Comparison of ENCODE assay signal across 8 cellular contexts in the genomic region with DNA sequence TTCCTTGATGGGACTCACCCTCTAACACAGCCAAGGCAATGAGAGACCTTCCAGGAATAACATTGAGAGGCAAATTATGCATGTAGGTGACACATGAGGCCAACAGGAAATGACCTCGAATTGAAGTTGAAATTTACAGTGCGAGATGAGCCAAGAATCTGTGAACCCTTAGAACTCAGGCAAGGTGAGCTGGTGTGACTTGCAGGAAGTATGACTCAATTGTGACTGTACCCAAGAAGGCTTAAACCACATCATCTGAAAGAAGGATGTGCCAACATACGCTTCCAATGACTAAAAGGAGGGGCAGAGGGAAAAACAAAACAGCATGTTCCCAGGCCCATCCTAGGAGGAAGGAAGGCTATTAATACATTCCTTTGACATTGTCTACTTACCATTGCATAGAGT. TPM values are rescaled to one million over a fixed set of nuclear protein-coding genes. Genes with fewer than 3 reads are reported as not detected.
DNase-seq lines count a peak whose midpoint lies in the region; ATAC-seq and TF ChIP-seq lines count a peak whose summit lies in the region.

No MANE protein-coding gene starts in this region.

- no peak for TF ChIP-seq POLR2A in GM18505 (IDR thresholded peaks at IDR 0.05; ENCODE audit: borderline replicate concordance, extremely low read depth, insufficient read depth, insufficient read length)

- peak; percentile 98 for DNase-seq in HCEC 1CT
- peak; percentile 87 for DNase-seq in SIG-M5 (lab: John Stamatoyannopoulos, UW)
- DNase-seq in astrocyte of the hippocampus (ENCODE audit: low read depth, low spot score) = peak; percentile 82
- peak; percentile 32 to 97 for DNase-seq in lung microvascular endothelial cell (ENCODE audit: low read depth in 2 of 2)
- DNase-seq in SHP77 (lab: John Stamatoyannopoulos, UW) = no peak
- no peak for DNase-seq in NCI-H1694 treated with DMSO at 0.1 percent for 48 hours (lab: John Stamatoyannopoulos, UW)

- ATAC-seq in GM18907 (IDR thresholded peaks at IDR 0.05; ENCODE audit: unreplicated experiment) = no peak
- no peak for ATAC-seq in GM18505 (IDR thresholded peaks at IDR 0.05; ENCODE audit: unreplicated experiment)

RNA-seq across cellular contexts. Expression of a gene that starts 44.8 kb away (rescaled TPM):
- 11.8 and 16.1 TPM in 2 replicates for total RNA-seq in lung microvascular endothelial cell

RNA-seq across cellular contexts. Expression of a gene that starts 55.5 kb away (rescaled TPM):
- 16.6 and 21.0 TPM in 2 replicates for total RNA-seq in lung microvascular endothelial cell

Comparison
In these comparisons a context has a peak if more than half of its experiments do, and no peak if none do; other contexts are left out.
1. DNase-seq: peak in HCEC 1CT (single experiment), SIG-M5 (single experiment), astrocyte of the hippocampus (single experiment) and lung microvascular endothelial cell (2 of 2); none in SHP77 (0 of 2) and NCI-H1694 treated with DMSO at 0.1 percent for 48 hours (single experiment).